In the genomic region with DNA sequence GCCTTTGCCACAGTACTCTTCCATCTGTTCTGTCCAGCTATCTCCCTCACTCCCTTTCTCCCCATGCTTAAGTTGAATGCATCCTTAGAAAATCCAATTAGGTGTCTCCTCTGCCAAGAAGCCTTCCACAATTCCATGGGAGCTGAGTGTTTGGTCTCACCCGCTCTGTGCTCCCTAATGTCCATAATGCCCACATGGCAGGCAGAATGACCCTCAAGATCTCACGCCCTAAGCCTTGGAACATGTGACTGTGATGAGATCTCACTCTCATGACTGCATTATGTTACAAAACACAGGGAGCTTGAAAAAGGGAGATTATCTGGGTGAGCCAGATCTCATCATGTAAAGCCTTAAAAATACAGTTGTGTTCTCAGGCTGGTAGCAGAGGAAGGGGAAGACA, we compare ENCODE assay signal across 39 cellular contexts.
"Had no signal": no experiment of that assay in that cellular context is flagged by ENCODE, and none has a peak within 500 bp of the region (broad histone marks: within the 10 kb centered on the region; RNA-seq: fewer than 3 reads in every experiment).

No MANE protein-coding gene starts in this region.

- ATAC-seq: activated CD4-positive, alpha-beta T cell treated with anti-CD3 and anti-CD28 coated beads for 36 hours; activated CD4-positive, CD25-positive, alpha-beta regulatory T cell treated with anti-CD3 and anti-CD28 coated beads, Interleukin-2, amount 50 U/mL, for 24 hours; activated CD8-positive, alpha-beta memory T cell treated with anti-CD3 and anti-CD28 coated beads, Interleukin-2, amount 10 ng/mL, durations not matched to agents 7 days and 5 days; activated CD8-positive, alpha-beta T cell treated with anti-CD3 and anti-CD28 coated beads, Interleukin-2, amount 10 ng/mL, durations not matched to agents 7 days and 5 days; activated naive CD8-positive, alpha-beta T cell treated with anti-CD3 and anti-CD28 coated beads, Interleukin-2, amount 50 U/mL, for 24 hours; WTC11 had no signal

- DNase-seq: activated CD4-positive, alpha-beta memory T cell treated with anti-CD3 and anti-CD28 coated beads, Interleukin-2, amount 10 ng/mL, durations not matched to agents 7 days and 5 days; activated CD4-positive, alpha-beta T cell treated with anti-CD3 and anti-CD28 coated beads for 1 hour; activated CD4-positive, alpha-beta T cell treated with anti-CD3 and anti-CD28 coated beads for 36 hours; activated CD4-positive, alpha-beta T cell treated with anti-CD3 and anti-CD28 coated beads for 48 hours; activated CD4-positive, alpha-beta T cell treated with anti-CD3 and anti-CD28 coated beads, Interleukin-2, amount 10 ng/mL, durations not matched to agents 7 days and 5 days; activated CD4-positive, alpha-beta T cell treated with anti-CD3 and anti-CD28 coated beads, Interleukin-2, amount 50 U/mL, for 48 hours; activated CD4-positive, CD25-positive, alpha-beta regulatory T cell; activated CD8-positive, alpha-beta memory T cell treated with anti-CD3 and anti-CD28 coated beads for 24 hours; activated CD8-positive, alpha-beta memory T cell treated with anti-CD3 and anti-CD28 coated beads, Interleukin-2, amount 10 ng/mL, durations not matched to agents 7 days and 5 days; activated CD8-positive, alpha-beta memory T cell treated with anti-CD3 and anti-CD28 coated beads, Interleukin-2, amount 50 U/mL, for 48 hours; activated CD8-positive, alpha-beta T cell treated with anti-CD3 and anti-CD28 coated beads, Interleukin-2, amount 10 ng/mL, durations not matched to agents 7 days and 5 days; activated effector memory CD4-positive, alpha-beta T cell treated with Interleukin-2 at 50 U/mL for 16 hours; activated gamma-delta T cell; activated naive CD4-positive, alpha-beta T cell treated with anti-CD3 and anti-CD28 coated beads, Interleukin-2, amount 10 ng/mL, durations not matched to agents 7 days and 5 days; activated naive CD4-positive, alpha-beta T cell treated with Interleukin-2 at 50 U/mL for 16 hours; activated naive CD8-positive, alpha-beta T cell treated with anti-CD3 and anti-CD28 coated beads, Interleukin-2, amount 10 ng/mL, durations not matched to agents 7 days and 5 days; activated naive CD8-positive, alpha-beta T cell treated with anti-CD3 and anti-CD28 coated beads, Interleukin-2, amount 50 U/mL, for 24 hours; activated T-cell treated with anti-CD3 and anti-CD28 coated beads, Interleukin-2, amount 50 U/mL, for 24 hours; activated T-cell treated with anti-CD3 and anti-CD28 coated beads, Interleukin-2, amount 50 U/mL, for 48 hours; amygdala; anterior cingulate cortex; caudate nucleus; cerebellar nuclear complex; T-helper 2 cell; T-helper 9 cell had no signal

- H3K27me3 Mint-ChIP-seq: activated CD4-positive, alpha-beta memory T cell treated with anti-CD3 and anti-CD28 coated beads, Interleukin-2, amount 10 ng/mL, durations not matched to agents 7 days and 5 days; activated CD4-positive, alpha-beta T cell treated with anti-CD3 and anti-CD28 coated beads, Interleukin-2, amount 10 ng/mL, durations not matched to agents 7 days and 5 days; activated CD8-positive, alpha-beta memory T cell treated with anti-CD3 and anti-CD28 coated beads, Interleukin-2, amount 10 ng/mL, durations not matched to agents 7 days and 5 days; activated naive CD4-positive, alpha-beta T cell treated with anti-CD3 and anti-CD28 coated beads, Interleukin-2, amount 10 ng/mL, durations not matched to agents 7 days and 5 days; activated naive CD4-positive, alpha-beta T cell treated with anti-CD3 and anti-CD28 coated beads, Interleukin-2, amount 50 U/mL, for 24 hours; activated naive CD8-positive, alpha-beta T cell treated with anti-CD3 and anti-CD28 coated beads, Interleukin-2, amount 10 ng/mL, durations not matched to agents 7 days and 5 days; activated naive CD8-positive, alpha-beta T cell treated with anti-CD3 and anti-CD28 coated beads, Interleukin-2, amount 50 U/mL, for 24 hours; central memory CD8-positive, alpha-beta T cell had no signal

- H3K9me3 Mint-ChIP-seq: activated CD4-positive, alpha-beta memory T cell treated with anti-CD3 and anti-CD28 coated beads, Interleukin-2, amount 10 ng/mL, durations not matched to agents 7 days and 5 days; activated naive CD4-positive, alpha-beta T cell treated with anti-CD3 and anti-CD28 coated beads, Interleukin-2, amount 10 ng/mL, durations not matched to agents 7 days and 5 days; activated naive CD4-positive, alpha-beta T cell treated with anti-CD3 and anti-CD28 coated beads, Interleukin-2, amount 50 U/mL, for 24 hours; activated naive CD8-positive, alpha-beta T cell treated with anti-CD3 and anti-CD28 coated beads, Interleukin-2, amount 10 ng/mL, durations not matched to agents 7 days and 5 days; activated T-helper 2 cell treated with anti-CD3 and anti-CD28 coated beads, Interferon-gamma antibody, Interleukin-2, Interleukin-4, amounts not matched to agents 10 μg/mL and 5 μg/mL and 100 μg/mL, durations not matched to agents 14 hours and 24 hours and 36 hours; central memory CD8-positive, alpha-beta T cell; T-helper 1 cell treated with Interleukin-12 subunit alpha and Interleukin-12 subunit beta and Interleukin-4 antibody, amounts not matched to agents 30 μg/mL and 1 μg/mL, for 36 hours had no signal

- H3K4me3 ChIP-seq: ascending aorta, cardiac muscle cell had no signal

- H3K27me3 ChIP-seq: ascending aorta had no signal

- H3K4me3 Mint-ChIP-seq: activated CD4-positive, alpha-beta memory T cell treated with anti-CD3 and anti-CD28 coated beads, Interleukin-2, amount 10 ng/mL, durations not matched to agents 7 days and 5 days; activated CD4-positive, alpha-beta T cell treated with anti-CD3 and anti-CD28 coated beads for 36 hours; activated CD4-positive, alpha-beta T cell treated with anti-CD3 and anti-CD28 coated beads, Interleukin-2, amount 10 ng/mL, durations not matched to agents 7 days and 5 days; activated CD8-positive, alpha-beta memory T cell treated with anti-CD3 and anti-CD28 coated beads, Interleukin-2, amount 10 ng/mL, durations not matched to agents 7 days and 5 days; activated CD8-positive, alpha-beta T cell treated with anti-CD3 and anti-CD28 coated beads, Interleukin-2, amount 10 ng/mL, durations not matched to agents 7 days and 5 days; activated naive CD4-positive, alpha-beta T cell treated with anti-CD3 and anti-CD28 coated beads, Interleukin-2, amount 10 ng/mL, durations not matched to agents 7 days and 5 days; activated naive CD4-positive, alpha-beta T cell treated with anti-CD3 and anti-CD28 coated beads, Interleukin-2, amount 50 U/mL, for 24 hours; activated naive CD8-positive, alpha-beta T cell; activated naive CD8-positive, alpha-beta T cell treated with anti-CD3 and anti-CD28 coated beads, Interleukin-2, amount 10 ng/mL, durations not matched to agents 7 days and 5 days; activated naive CD8-positive, alpha-beta T cell treated with anti-CD3 and anti-CD28 coated beads, Interleukin-2, amount 50 U/mL, for 24 hours; activated T-cell treated with anti-CD3 and anti-CD28 coated beads, Interleukin-2, amount 50 U/mL, for 24 hours; brain; central memory CD8-positive, alpha-beta T cell; T-helper 1 cell treated with Interleukin-12 subunit alpha and Interleukin-12 subunit beta and Interleukin-4 antibody, amounts not matched to agents 30 μg/mL and 1 μg/mL, for 36 hours; T-helper 2 cell treated with Interferon-gamma antibody and Interleukin-4, amounts not matched to agents 5 μg/mL and 100 μg/mL, for 36 hours; WTC11 had no signal

- H3K4me1 Mint-ChIP-seq: activated CD4-positive, alpha-beta memory T cell treated with anti-CD3 and anti-CD28 coated beads, Interleukin-2, amount 10 ng/mL, durations not matched to agents 7 days and 5 days; activated CD4-positive, alpha-beta T cell treated with anti-CD3 and anti-CD28 coated beads for 36 hours; activated CD4-positive, alpha-beta T cell treated with anti-CD3 and anti-CD28 coated beads, Interleukin-2, amount 10 ng/mL, durations not matched to agents 7 days and 5 days; activated CD8-positive, alpha-beta memory T cell treated with anti-CD3 and anti-CD28 coated beads, Interleukin-2, amount 10 ng/mL, durations not matched to agents 7 days and 5 days; activated naive CD4-positive, alpha-beta T cell treated with anti-CD3 and anti-CD28 coated beads, Interleukin-2, amount 10 ng/mL, durations not matched to agents 7 days and 5 days; activated naive CD4-positive, alpha-beta T cell treated with anti-CD3 and anti-CD28 coated beads, Interleukin-2, amount 50 U/mL, for 24 hours; activated naive CD8-positive, alpha-beta T cell treated with anti-CD3 and anti-CD28 coated beads, Interleukin-2, amount 10 ng/mL, durations not matched to agents 7 days and 5 days; activated naive CD8-positive, alpha-beta T cell treated with anti-CD3 and anti-CD28 coated beads, Interleukin-2, amount 50 U/mL, for 24 hours; brain; central memory CD8-positive, alpha-beta T cell had no signal

- H3K36me3 ChIP-seq: ascending aorta, cardiac muscle cell had no signal

- FAIRE-seq: bronchial epithelial cell, TTC549 had no signal

- H3K27ac Mint-ChIP-seq: activated CD4-positive, alpha-beta memory T cell treated with anti-CD3 and anti-CD28 coated beads, Interleukin-2, amount 10 ng/mL, durations not matched to agents 7 days and 5 days; activated CD4-positive, alpha-beta T cell treated with anti-CD3 and anti-CD28 coated beads for 36 hours; activated CD4-positive, alpha-beta T cell treated with anti-CD3 and anti-CD28 coated beads, Interleukin-2, amount 10 ng/mL, durations not matched to agents 7 days and 5 days; activated CD8-positive, alpha-beta memory T cell treated with anti-CD3 and anti-CD28 coated beads, Interleukin-2, amount 10 ng/mL, durations not matched to agents 7 days and 5 days; activated CD8-positive, alpha-beta T cell treated with anti-CD3 and anti-CD28 coated beads, Interleukin-2, amount 10 ng/mL, durations not matched to agents 7 days and 5 days; activated naive CD4-positive, alpha-beta T cell treated with anti-CD3 and anti-CD28 coated beads, Interleukin-2, amount 10 ng/mL, durations not matched to agents 7 days and 5 days; activated naive CD4-positive, alpha-beta T cell treated with anti-CD3 and anti-CD28 coated beads, Interleukin-2, amount 50 U/mL, for 24 hours; activated naive CD8-positive, alpha-beta T cell; activated naive CD8-positive, alpha-beta T cell treated with anti-CD3 and anti-CD28 coated beads, Interleukin-2, amount 10 ng/mL, durations not matched to agents 7 days and 5 days; activated naive CD8-positive, alpha-beta T cell treated with anti-CD3 and anti-CD28 coated beads, Interleukin-2, amount 50 U/mL, for 24 hours; activated T-cell treated with anti-CD3 and anti-CD28 coated beads, Interleukin-2, amount 50 U/mL, for 24 hours; activated T-helper 2 cell treated with anti-CD3 and anti-CD28 coated beads, Interferon-gamma antibody, Interleukin-2, Interleukin-4, amounts not matched to agents 10 μg/mL and 5 μg/mL and 100 μg/mL, durations not matched to agents 14 hours and 24 hours and 36 hours; brain; T-helper 1 cell treated with Interleukin-12 subunit alpha and Interleukin-12 subunit beta and Interleukin-4 antibody, amounts not matched to agents 30 μg/mL and 1 μg/mL, for 36 hours; T-helper 2 cell treated with Interferon-gamma antibody and Interleukin-4, amounts not matched to agents 5 μg/mL and 100 μg/mL, for 36 hours; WTC11 had no signal

- H3K27ac ChIP-seq: ascending aorta, cardiac muscle cell, VCaP had no signal

- H3K4me1 ChIP-seq: ascending aorta had no signal

- H3K36me3 Mint-ChIP-seq: activated CD8-positive, alpha-beta memory T cell treated with anti-CD3 and anti-CD28 coated beads, Interleukin-2, amount 10 ng/mL, durations not matched to agents 7 days and 5 days; activated naive CD4-positive, alpha-beta T cell treated with anti-CD3 and anti-CD28 coated beads, Interleukin-2, amount 10 ng/mL, durations not matched to agents 7 days and 5 days; activated naive CD4-positive, alpha-beta T cell treated with anti-CD3 and anti-CD28 coated beads, Interleukin-2, amount 50 U/mL, for 24 hours; activated naive CD8-positive, alpha-beta T cell treated with anti-CD3 and anti-CD28 coated beads, Interleukin-2, amount 10 ng/mL, durations not matched to agents 7 days and 5 days; brain had no signal
